ENCODE assay signal across 19 cellular contexts in genomic region chr17:78872486-78872885, GRCh38. TPM values are rescaled to one million over a fixed set of nuclear protein-coding genes. Genes with fewer than 3 reads are reported as not detected.
"Had no signal": no experiment of that assay in that cellular context is flagged by ENCODE, and none has a peak within 500 bp of the region (broad histone marks: within the 10 kb centered on the region; RNA-seq: fewer than 3 reads in every experiment).

No MANE protein-coding gene starts in this region.

- H3K4me1 Mint-ChIP-seq: activated CD4-positive, alpha-beta T cell treated with anti-CD3 and anti-CD28 coated beads, Interleukin-2, amount 10 ng/mL, durations not matched to agents 24 days and 14 days; WTC11 had no signal

- H3K9me3 ChIP-seq: body of pancreas, esophagus muscularis mucosa, left ventricle myocardium inferior, tibial artery had no signal

- H3K4me3 ChIP-seq: body of pancreas, esophagus muscularis mucosa, hepatocyte, left ventricle myocardium inferior, tibial artery had no signal

- H3K4me3 Mint-ChIP-seq: activated CD4-positive, alpha-beta T cell treated with anti-CD3 and anti-CD28 coated beads, Interleukin-2, amount 10 ng/mL, durations not matched to agents 24 days and 14 days; activated CD8-positive, alpha-beta T cell treated with anti-CD3 and anti-CD28 coated beads, Interleukin-2, amount 10 ng/mL, durations not matched to agents 7 days and 5 days; activated naive CD8-positive, alpha-beta T cell; activated T-cell treated with anti-CD3 and anti-CD28 coated beads, Interleukin-2, amount 50 U/mL, for 72 hours; naive thymus-derived CD8-positive, alpha-beta T cell; stimulated activated memory B cell treated with anti-CD40 and anti-IgM and Interleukin-4, amounts not matched to agents 10 μg/mL and 1 μg/mL and 100 μg/mL, for 72 hours; WTC11 had no signal

- ATAC-seq: activated CD8-positive, alpha-beta T cell treated with anti-CD3 and anti-CD28 coated beads, Interleukin-2, amount 10 ng/mL, durations not matched to agents 7 days and 5 days; activated T-cell treated with anti-CD3 and anti-CD28 coated beads, Interleukin-2, amount 50 U/mL, for 72 hours; body of pancreas; naive thymus-derived CD8-positive, alpha-beta T cell; stimulated activated memory B cell treated with anti-CD40 and anti-IgM and Interleukin-4, amounts not matched to agents 10 μg/mL and 1 μg/mL and 100 μg/mL, for 72 hours; WTC11 had no signal

- H3K9me3 Mint-ChIP-seq: activated CD4-positive, alpha-beta T cell treated with anti-CD3 and anti-CD28 coated beads, Interleukin-2, amount 10 ng/mL, durations not matched to agents 24 days and 14 days; activated T-cell treated with anti-CD3 and anti-CD28 coated beads, Interleukin-2, amount 50 U/mL, for 72 hours; naive thymus-derived CD8-positive, alpha-beta T cell; stimulated activated memory B cell treated with anti-CD40 and anti-IgM and Interleukin-4, amounts not matched to agents 10 μg/mL and 1 μg/mL and 100 μg/mL, for 72 hours; WTC11 had no signal

- DNase-seq: activated CD4-positive, alpha-beta T cell treated with anti-CD3 and anti-CD28 coated beads, Interleukin-2, amount 10 ng/mL, durations not matched to agents 24 days and 14 days; activated CD8-positive, alpha-beta memory T cell treated with anti-CD3 and anti-CD28 coated beads, Interleukin-2, amount 50 U/mL, for 48 hours; activated CD8-positive, alpha-beta T cell treated with anti-CD3 and anti-CD28 coated beads, Interleukin-2, amount 10 ng/mL, durations not matched to agents 7 days and 5 days; activated gamma-delta T cell; activated T-cell treated with anti-CD3 and anti-CD28 coated beads, Interleukin-2, amount 50 U/mL, for 72 hours; amniotic stem cell; body of pancreas; caudate nucleus; left ventricle myocardium inferior; naive thymus-derived CD8-positive, alpha-beta T cell; tibial artery had no signal

- H3K27me3 Mint-ChIP-seq: activated naive CD8-positive, alpha-beta T cell had no signal

- FAIRE-seq: colon, keratinocyte, TTC549 had no signal

- H3K27me3 ChIP-seq: body of pancreas, esophagus muscularis mucosa, hepatocyte, tibial artery had no signal

- H3K27ac ChIP-seq: hepatocyte, left ventricle myocardium inferior had no signal

- H3K36me3 Mint-ChIP-seq: activated naive CD8-positive, alpha-beta T cell; naive thymus-derived CD8-positive, alpha-beta T cell had no signal

- H3K27ac Mint-ChIP-seq: activated CD4-positive, alpha-beta T cell treated with anti-CD3 and anti-CD28 coated beads, Interleukin-2, amount 10 ng/mL, durations not matched to agents 24 days and 14 days; activated CD8-positive, alpha-beta T cell treated with anti-CD3 and anti-CD28 coated beads, Interleukin-2, amount 10 ng/mL, durations not matched to agents 7 days and 5 days; activated naive CD8-positive, alpha-beta T cell; activated T-cell treated with anti-CD3 and anti-CD28 coated beads, Interleukin-2, amount 50 U/mL, for 72 hours; stimulated activated memory B cell treated with anti-CD40 and anti-IgM and Interleukin-4, amounts not matched to agents 10 μg/mL and 1 μg/mL and 100 μg/mL, for 72 hours; WTC11 had no signal

- H3K4me2 ChIP-seq: hepatocyte had no signal

RNA-seq across cellular contexts. Expression of gene CEP295NL, which starts 30.5 kb away (rescaled TPM):
- polyA plus RNA-seq: keratinocyte; naive thymus-derived CD8-positive, alpha-beta T cell had no signal
